8 cellular contexts compared by ENCODE assay signal in genomic region chr9:121698627-121699270, GRCh38. TPM values are rescaled to one million over a fixed set of nuclear protein-coding genes. Genes with fewer than 3 reads are reported as not detected.
DNase-seq lines count a peak whose midpoint lies in the region; ATAC-seq, FAIRE-seq and TF ChIP-seq lines count a peak whose summit lies in the region.

No MANE protein-coding gene starts in this region.

- peaks cover 32% of the 10 kb centered on the region for H3K79me1 ChIP-seq in mesenchymal stem cell (replicated peaks; ENCODE audit: low read length, poor library complexity, severe bottlenecking)

- no peaks in the 10 kb centered on the region for H3K9me3 ChIP-seq in mesenchymal stem cell (ENCODE audit: control insufficient read depth, low read length)

- peak overlapping the region in 1 of 2 experiments; percentile 75 for H3K18ac ChIP-seq in mesenchymal stem cell (ENCODE audit: low read depth in 1 of 2, low read length in 2 of 2)

- H3K4me3 ChIP-seq in bronchial epithelial cell (ENCODE audit: low read depth, low read length) (peak overlapping the region; percentile 82), mesenchymal stem cell (ENCODE audit: insufficient read depth in 1 of 2, low read depth in 1 of 2, low read length in 2 of 2) (peak overlapping the region; percentile 72 to 79)

- H3K36me3 ChIP-seq in bronchial epithelial cell (ENCODE audit: control insufficient read depth, insufficient read depth, low read length): no peaks in the 10 kb centered on the region
- peaks cover 0 to 12% of the 10 kb centered on the region in 2 experiments for H3K36me3 ChIP-seq in mesenchymal stem cell (ENCODE audit: control insufficient read depth in 1 of 2, insufficient read depth in 2 of 2, low read depth in 1 of 2, low read length in 2 of 2)

- peak; percentile 30 to 60 for DNase-seq in NCI-H524 (lab: John Stamatoyannopoulos, UW)
- DNase-seq in NCI-H524 treated with DMSO at 0.1 percent for 48 hours (lab: John Stamatoyannopoulos, UW): no peak
- peak; percentile 47 for DNase-seq in NCI-H1105 treated with DMSO at 0.1 percent for 48 hours (lab: John Stamatoyannopoulos, UW)
- no peak for DNase-seq in bronchial epithelial cell (ENCODE audit: low read depth)
- DNase-seq in mesenchymal stem cell: no peak

- no peak overlapping the region for H3K4ac ChIP-seq in mesenchymal stem cell (ENCODE audit: low read depth in 1 of 2, low read length in 2 of 2)

- no peak for ATAC-seq in GM18870 (IDR thresholded peaks at IDR 0.05; ENCODE audit: unreplicated experiment)
- ATAC-seq in GM21526 (IDR thresholded peaks at IDR 0.05; ENCODE audit: low FRiP score, unreplicated experiment): no peak
- ATAC-seq in HG03439 (IDR thresholded peaks at IDR 0.05; ENCODE audit: unreplicated experiment): no peak

- peak overlapping the region in 1 of 2 experiments; percentile 70 for H2BK12ac ChIP-seq in mesenchymal stem cell (ENCODE audit: low read length in 2 of 2)

- FAIRE-seq in bronchial epithelial cell (lab: Jason Lieb, UNC): no peak

- no peak overlapping the region for H2AK5ac ChIP-seq in mesenchymal stem cell (ENCODE audit: low read length, severe bottlenecking)

- H2AFZ ChIP-seq in mesenchymal stem cell (ENCODE audit: low read depth, low read length): no peak overlapping the region

- 17% methylated on average over 16 of the region's 89 CpGs for WGBS in mesenchymal stem cell

- no peak overlapping the region for H3K9ac ChIP-seq in mesenchymal stem cell (ENCODE audit: low read length)

- H3K4me1 ChIP-seq in mesenchymal stem cell (ENCODE audit: control insufficient read depth, insufficient read depth, low read depth, low read length): peaks cover 25% of the 10 kb centered on the region

- no peak overlapping the region for H3K14ac ChIP-seq in mesenchymal stem cell (ENCODE audit: low read length in 2 of 2)

- H3K27me3 ChIP-seq in bronchial epithelial cell (ENCODE audit: control insufficient read depth, insufficient read depth, low read length) (no peaks in the 10 kb centered on the region), mesenchymal stem cell (ENCODE audit: control insufficient read depth in 1 of 2, insufficient read depth in 1 of 2, low read length in 2 of 2) (peaks cover 0 to 26% of the 10 kb centered on the region in 2 experiments)

- no peak overlapping the region for H2BK120ac ChIP-seq in mesenchymal stem cell (ENCODE audit: low read depth, low read length)

- TF ChIP-seq CTCF in bronchial epithelial cell (IDR thresholded peaks at IDR 0.05; ENCODE audit: insufficient read depth, low read length, severe bottlenecking): no peak

- H4K91ac ChIP-seq in mesenchymal stem cell (ENCODE audit: low read length): no peak overlapping the region

- H2BK15ac ChIP-seq in mesenchymal stem cell (ENCODE audit: low read depth, poor library complexity, severe bottlenecking): peak overlapping the region; percentile 45

- H4K8ac ChIP-seq in mesenchymal stem cell (ENCODE audit: low read length): no peak overlapping the region

- H3K4me2 ChIP-seq in mesenchymal stem cell (ENCODE audit: low read length, poor library complexity, severe bottlenecking): peak overlapping the region; percentile 68

- no peak overlapping the region for H3K23ac ChIP-seq in mesenchymal stem cell (ENCODE audit: low read length in 2 of 2)

- no peak overlapping the region for H3K27ac ChIP-seq in mesenchymal stem cell (ENCODE audit: low read length, poor library complexity, severe bottlenecking)

- H2BK5ac ChIP-seq in mesenchymal stem cell (ENCODE audit: low read depth, low read length, poor library complexity, severe bottlenecking): no peak overlapping the region

RNA-seq across cellular contexts. Expression of gene DAB2IP, which starts 47.3 kb away (rescaled TPM):
- 8.4 TPM in 2 replicates for total RNA-seq in bronchial epithelial cell
- 13.7 TPM for polyA plus RNA-seq in mesenchymal stem cell (2013, experiment 1 of 2)
- polyA plus RNA-seq in mesenchymal stem cell (2013, experiment 2 of 2): 12.0 TPM

Comparison
In these comparisons a context has a peak if more than half of its experiments do, and no peak if none do; other contexts are left out.
1. DNase-seq: peak in NCI-H524 (2 of 2) and NCI-H1105 treated with DMSO at 0.1 percent for 48 hours (single experiment); none in NCI-H524 treated with DMSO at 0.1 percent for 48 hours (single experiment), bronchial epithelial cell (single experiment) and mesenchymal stem cell (single experiment).